Comparison of ENCODE assay signal across 17 cellular contexts in genomic region chrX:82458207-82458754, GRCh38.
DNase-seq lines count a peak whose midpoint lies in the region; ATAC-seq and TF ChIP-seq lines count a peak whose summit lies in the region.
"Had no signal": no experiment of that assay in that cellular context is flagged by ENCODE, and none has a peak within 500 bp of the region (broad histone marks: within the 10 kb centered on the region; RNA-seq: fewer than 3 reads in every experiment).

No MANE protein-coding gene starts in this region.

- H3K36me3 ChIP-seq in body of pancreas (replicated peaks in 1 of 2; ENCODE audit: insufficient read depth in 1 of 2, low read depth in 2 of 2) (no peaks in the 10 kb centered on the region), liver (ENCODE audit: control insufficient read depth in 4 of 4, insufficient read depth in 3 of 4, low read depth in 1 of 4, low read length in 3 of 4) (no peaks in the 10 kb centered on the region), thyroid gland (no peaks in the 10 kb centered on the region)

- H3K4me3 ChIP-seq in body of pancreas, result no peak overlapping the region
- H3K4me3 ChIP-seq in liver (ENCODE audit: low read depth in 1 of 3, low read length in 3 of 3), result no peak overlapping the region
- no peak overlapping the region for H3K4me3 ChIP-seq in thyroid gland (replicated peaks in 1 of 3)
- H3K4me3 ChIP-seq: GM12878, GM23248 had no signal

- TF ChIP-seq CTCF in body of pancreas (IDR thresholded peaks at IDR 0.05), result no peak
- no peak for TF ChIP-seq CTCF in liver (IDR thresholded peaks at IDR 0.05; ENCODE audit: low read depth, low read length, missing input control)
- TF ChIP-seq CTCF in thyroid gland (IDR thresholded peaks at IDR 0.05), result no peak

- TF ChIP-seq RAD21 in liver (IDR thresholded peaks at IDR 0.05), result peak in 1 of 2 donors; percentile 34

- 19 to 20% methylated on average over 4 of the region's 4 CpGs for WGBS in body of pancreas, 2 donors
- 45% methylated on average over 4 of the region's 4 CpGs for WGBS in liver
- 39 to 53% methylated on average over 4 of the region's 4 CpGs for WGBS in thyroid gland, 2 donors

- H3K27ac ChIP-seq in body of pancreas (no peak overlapping the region), liver (ENCODE audit: low read depth in 1 of 2, low read length in 2 of 2) (no peak overlapping the region), thyroid gland (no peak overlapping the region)
- H3K27ac ChIP-seq: C4-2B, GM23248 had no signal

- no peaks in the 10 kb centered on the region for H3K4me1 ChIP-seq in body of pancreas
- peaks cover 0 to 3% (median 1%) of the 10 kb centered on the region in 4 donors for H3K4me1 ChIP-seq in liver (ENCODE audit: control insufficient read depth in 4 of 4, insufficient read depth in 4 of 4, low read length in 3 of 4)
- H3K4me1 ChIP-seq in thyroid gland, result no peaks in the 10 kb centered on the region
- H3K4me1 ChIP-seq: Caco-2 had no signal

- DNase-seq in body of pancreas, result peak; percentile 9 to 51 (median 15)
- peak; percentile 51 to 61 for DNase-seq in thyroid gland
- DNase-seq in GF-D8 (lab: John Stamatoyannopoulos, UW), result no peak
- no peak for DNase-seq in DMS153 treated with DMSO at 0.1 percent for 48 hours (lab: John Stamatoyannopoulos, UW; ENCODE audit: unreplicated experiment)
- no peak for DNase-seq in LoVo (ENCODE audit: low spot score)
- DNase-seq: AML-193; Caco-2; CD4-positive, alpha-beta T cell; DMS79 treated with DMSO at 0.1 percent for 48 hours; GM23248; HCEC 1CT; KBM-7 had no signal

- peak; percentile 40 for ATAC-seq in body of pancreas
- peak; percentile 56 for ATAC-seq in esophagus mucosa
- ATAC-seq in GM21737 (IDR thresholded peaks at IDR 0.05; ENCODE audit: unreplicated experiment), result no peak
- ATAC-seq: GM12878 had no signal

- intact Hi-C loops in body of pancreas (cut with DNase I), result no loop called here
- intact Hi-C loops in thyroid gland (cut with DNase I), result no loop called here

- H3K9ac ChIP-seq in liver (ENCODE audit: low read depth in 1 of 2, low read length in 2 of 2), result no peak overlapping the region
- H3K9ac ChIP-seq: GM23248 had no signal

- H3K9me3 ChIP-seq in body of pancreas (no peaks in the 10 kb centered on the region), liver (ENCODE audit: control insufficient read depth in 4 of 4, low read length in 3 of 4) (no peaks in the 10 kb centered on the region), thyroid gland (no peaks in the 10 kb centered on the region)
- H3K9me3 ChIP-seq: Caco-2 had no signal

- TF ChIP-seq POLR2A in body of pancreas (IDR thresholded peaks at IDR 0.05) (no peak), thyroid gland (IDR thresholded peaks at IDR 0.05) (no peak)

- H3K27me3 ChIP-seq in body of pancreas, result no peaks in the 10 kb centered on the region
- H3K27me3 ChIP-seq in liver (ENCODE audit: control insufficient read depth in 4 of 4, insufficient read depth in 4 of 4, low read length in 3 of 4), result no peaks in the 10 kb centered on the region
- H3K27me3 ChIP-seq in thyroid gland, result no peaks in the 10 kb centered on the region

TF ChIP-seq in liver, 16 proteins besides CTCF, POLR2A, EP300 and RAD21:
- peak; percentile 37 for TF ChIP-seq SP1 (IDR thresholded peaks at IDR 0.05)
- TF ChIP-seq RXRA (IDR thresholded peaks at IDR 0.05), result peak in 1 of 2 donors; percentile 20
- no peak for TF ChIP-seq NR2F2 (IDR thresholded peaks at IDR 0.05)
- peak; percentile 6 to 45 for TF ChIP-seq HNF4A (conservative IDR thresholded peaks at IDR 0.05)

Comparison
In these comparisons a context has a peak if more than half of its experiments do, and no peak if none do; other contexts are left out.
1. DNase-seq: peak in body of pancreas (4 of 4) and thyroid gland (2 of 2); none in GF-D8 (single experiment), DMS153 treated with DMSO at 0.1 percent for 48 hours (single experiment) and LoVo (single experiment).